Comparison of ENCODE assay signal across 7 cellular contexts in the genomic region with DNA sequence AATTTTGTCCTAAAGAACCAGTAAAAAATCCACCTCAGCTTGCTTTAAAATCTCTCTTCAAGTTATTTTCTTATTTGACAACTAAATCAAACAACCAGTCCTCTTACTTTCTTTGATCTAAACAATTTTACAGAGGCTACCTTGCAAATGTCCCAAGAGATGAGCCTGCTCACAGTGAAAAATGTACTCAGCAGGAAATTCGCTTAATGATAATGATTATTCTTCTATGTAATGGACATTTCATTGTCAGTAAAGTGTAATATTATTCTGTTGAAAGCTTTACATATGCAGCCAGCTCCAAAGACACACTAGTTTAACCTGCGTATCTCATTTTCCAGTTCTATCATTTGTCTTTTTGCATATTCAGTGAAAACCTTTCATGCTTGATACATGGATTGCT.
"Had no signal": no experiment of that assay in that cellular context is flagged by ENCODE, and none has a peak within 500 bp of the region (broad histone marks: within the 10 kb centered on the region; RNA-seq: fewer than 3 reads in every experiment).

No MANE protein-coding gene starts in this region.

- H3K27ac ChIP-seq: HL-60 had no signal

- H3K4me3 ChIP-seq: GM23338 had no signal

- DNase-seq: H9, HCEC 1CT, KBM-7 had no signal

- FAIRE-seq: H1, HepG2 had no signal

- ATAC-seq: GM23338, HepG2 had no signal
